8 cellular contexts compared by ENCODE assay signal in the genomic region with DNA sequence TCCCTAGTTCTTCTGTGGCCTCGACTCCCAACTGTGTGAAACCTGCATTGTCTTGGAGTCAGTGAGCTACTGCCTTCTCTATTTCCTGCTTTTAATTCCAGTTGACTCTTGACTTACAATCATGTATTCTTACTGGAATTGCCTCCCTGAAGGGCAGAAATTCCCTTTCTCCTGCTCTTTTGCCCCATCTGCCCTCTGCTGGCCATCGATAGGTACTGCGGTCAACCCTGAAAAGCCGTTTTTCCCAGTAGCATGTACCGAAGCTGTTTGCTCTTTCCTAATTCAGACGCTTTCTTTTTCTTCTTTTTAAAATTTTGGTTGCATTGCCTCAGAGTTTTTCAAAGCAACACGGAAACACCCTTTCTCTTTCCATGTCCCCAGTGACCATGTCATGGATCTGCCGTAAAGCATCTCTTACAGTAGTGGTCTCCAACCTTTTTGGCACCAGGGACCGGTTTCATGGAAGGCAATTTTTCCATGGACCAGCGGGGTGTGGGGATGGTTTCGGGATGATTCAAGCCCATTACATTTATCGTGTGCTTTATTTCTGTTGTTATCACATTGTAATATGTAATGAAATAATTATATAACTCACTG.
DNase-seq lines count a peak whose midpoint lies in the region; ATAC-seq and TF ChIP-seq lines count a peak whose summit lies in the region.

No MANE protein-coding gene starts in this region.

- H3K4me2 ChIP-seq in GM23338 = no peak overlapping the region

- H3K36me3 ChIP-seq in GM23338 (ENCODE audit: insufficient read depth) (no peaks in the 10 kb centered on the region), ovary (no peaks in the 10 kb centered on the region)

- no peaks in the 10 kb centered on the region for H3F3A ChIP-seq in GM23338 (replicated peaks; ENCODE audit: low read depth)

- H2AFZ ChIP-seq in GM23338 = no peak overlapping the region

- H3K4me3 ChIP-seq in GM23338 (no peak overlapping the region), ovary (no peak overlapping the region)

- no peak for TF ChIP-seq EP300 in ovary (IDR thresholded peaks at IDR 0.05)

- H3K36me3 Mint-ChIP-seq in GM23338 (ENCODE audit: low read depth) = no peaks in the 10 kb centered on the region
- H3K36me3 Mint-ChIP-seq in activated T-cell treated with anti-CD3 and anti-CD28 coated beads, Interleukin-2, amount 50 U/mL, for 72 hours (ENCODE audit: insufficient read depth in 2 of 2) = no peaks in the 10 kb centered on the region
- no peaks in the 10 kb centered on the region for H3K36me3 Mint-ChIP-seq in stimulated activated memory B cell treated with anti-CD40 and anti-IgM and Interleukin-4, amounts not matched to agents 10 μg/mL and 1 μg/mL and 100 μg/mL, for 72 hours

- no peaks in the 10 kb centered on the region for H4K20me1 ChIP-seq in GM23338 (replicated peaks; ENCODE audit: insufficient read depth)

- no peaks in the 10 kb centered on the region for H3K79me2 ChIP-seq in GM23338 (replicated peaks; ENCODE audit: insufficient read depth)

- H3K27ac ChIP-seq in C4-2B (no peak overlapping the region), GM23338 (ENCODE audit: low read depth) (no peak overlapping the region), ovary (no peak overlapping the region)

- H3K4me1 ChIP-seq in GM23338 (ENCODE audit: insufficient read depth) (no peaks in the 10 kb centered on the region), ovary (ENCODE audit: insufficient read depth) (no peaks in the 10 kb centered on the region)

- 41 to 48% (median 41%) methylated on average over 12 of the region's 12 CpGs for whole genome bisulfite sequencing in ovary, 3 donors

- H3K4me1 Mint-ChIP-seq in GM23338 = no peaks in the 10 kb centered on the region
- H3K4me1 Mint-ChIP-seq in activated T-cell treated with anti-CD3 and anti-CD28 coated beads, Interleukin-2, amount 50 U/mL, for 72 hours (ENCODE audit: low read depth) = peaks cover 10% of the 10 kb centered on the region
- no peaks in the 10 kb centered on the region for H3K4me1 Mint-ChIP-seq in stimulated activated memory B cell treated with anti-CD40 and anti-IgM and Interleukin-4, amounts not matched to agents 10 μg/mL and 1 μg/mL and 100 μg/mL, for 72 hours

- no peak overlapping the region; the same call in 2 of the 3 replicates for H3K4me3 Mint-ChIP-seq in GM23338
- no peak overlapping the region for H3K4me3 Mint-ChIP-seq in activated T-cell treated with anti-CD3 and anti-CD28 coated beads, Interleukin-2, amount 50 U/mL, for 72 hours
- no peak overlapping the region for H3K4me3 Mint-ChIP-seq in stimulated activated memory B cell treated with anti-CD40 and anti-IgM and Interleukin-4, amounts not matched to agents 10 μg/mL and 1 μg/mL and 100 μg/mL, for 72 hours

- no peak overlapping the region for H3K27ac Mint-ChIP-seq in GM23338
- H3K27ac Mint-ChIP-seq in activated T-cell treated with anti-CD3 and anti-CD28 coated beads, Interleukin-2, amount 50 U/mL, for 72 hours = no peak overlapping the region
- no peak overlapping the region for H3K27ac Mint-ChIP-seq in stimulated activated memory B cell treated with anti-CD40 and anti-IgM and Interleukin-4, amounts not matched to agents 10 μg/mL and 1 μg/mL and 100 μg/mL, for 72 hours

- intact Hi-C loops in ovary (cut with DNase I) = loop anchor here in 1 of 4 donors (10.0 kb wide), 2 partner anchors 138 to 462 kb away; no protein-coding TSS in a partner anchor

- peak; percentile 75 for DNase-seq in GM23338 (ENCODE audit: low spot score)
- peak; percentile 47 for DNase-seq in NOMO-1 treated with DMSO at 0.1 percent for 48 hours (lab: John Stamatoyannopoulos, UW; ENCODE audit: unreplicated experiment)
- DNase-seq in activated T-cell treated with anti-CD3 and anti-CD28 coated beads, Interleukin-2, amount 50 U/mL, for 72 hours = peak; percentile 32 to 54
- peak; percentile 50 for DNase-seq in foreskin melanocyte
- DNase-seq in ovary = peak in 3 of 5 donors; percentile 37 to 47 (median 40)

- no peaks in the 10 kb centered on the region for H3K9me3 ChIP-seq in ovary

- ATAC-seq in GM23338 = peak; percentile 60
- ATAC-seq in activated T-cell treated with anti-CD3 and anti-CD28 coated beads, Interleukin-2, amount 50 U/mL, for 72 hours (replicated peaks in 1 of 2) = no peak
- ATAC-seq in HG03432 (IDR thresholded peaks at IDR 0.05; ENCODE audit: unreplicated experiment) = no peak
- ATAC-seq in stimulated activated memory B cell treated with anti-CD40 and anti-IgM and Interleukin-4, amounts not matched to agents 10 μg/mL and 1 μg/mL and 100 μg/mL, for 72 hours = no peak

- H3K27me3 ChIP-seq in GM23338 (ENCODE audit: insufficient read depth) (peaks cover 29% of the 10 kb centered on the region), ovary (no peaks in the 10 kb centered on the region)

- H3K9me3 Mint-ChIP-seq in GM23338 = no peaks in the 10 kb centered on the region
- no peaks in the 10 kb centered on the region for H3K9me3 Mint-ChIP-seq in activated T-cell treated with anti-CD3 and anti-CD28 coated beads, Interleukin-2, amount 50 U/mL, for 72 hours
- H3K9me3 Mint-ChIP-seq in stimulated activated memory B cell treated with anti-CD40 and anti-IgM and Interleukin-4, amounts not matched to agents 10 μg/mL and 1 μg/mL and 100 μg/mL, for 72 hours = no peaks in the 10 kb centered on the region

- H3K9me2 ChIP-seq in GM23338 (ENCODE audit: insufficient read depth) = no peaks in the 10 kb centered on the region

- peak; percentile 96 for TF ChIP-seq CTCF in C4-2B (conservative IDR thresholded peaks at IDR 0.05)
- peak; percentile 94 to 98 for TF ChIP-seq CTCF in GM23338 (conservative IDR thresholded peaks at IDR 0.05; ENCODE audit: low read depth in 2 of 2)
- TF ChIP-seq CTCF in ovary (IDR thresholded peaks at IDR 0.05) = peak in 2 of 3 donors; percentile 55 to 71

- H3K27me3 Mint-ChIP-seq in GM23338 (ENCODE audit: insufficient read depth, low read depth, poor library complexity) = peaks cover 17% of the 10 kb centered on the region
- H3K27me3 Mint-ChIP-seq in activated T-cell treated with anti-CD3 and anti-CD28 coated beads, Interleukin-2, amount 50 U/mL, for 72 hours (ENCODE audit: low read depth) = peaks cover 19% of the 10 kb centered on the region
- peaks cover 7% of the 10 kb centered on the region for H3K27me3 Mint-ChIP-seq in stimulated activated memory B cell treated with anti-CD40 and anti-IgM and Interleukin-4, amounts not matched to agents 10 μg/mL and 1 μg/mL and 100 μg/mL, for 72 hours

- TF ChIP-seq POLR2A in ovary (IDR thresholded peaks at IDR 0.05) = no peak

TF ChIP-seq in GM23338, 12 proteins besides CTCF, POLR2A, EP300 and RAD21:
- TF ChIP-seq ZNF331 (CRISPR knock-in tag; IDR thresholded peaks at IDR 0.05; ENCODE audit: low read depth) = no peak
- no peak for TF ChIP-seq ZNF114 (CRISPR knock-in tag; IDR thresholded peaks at IDR 0.05)
